In the genomic region with DNA sequence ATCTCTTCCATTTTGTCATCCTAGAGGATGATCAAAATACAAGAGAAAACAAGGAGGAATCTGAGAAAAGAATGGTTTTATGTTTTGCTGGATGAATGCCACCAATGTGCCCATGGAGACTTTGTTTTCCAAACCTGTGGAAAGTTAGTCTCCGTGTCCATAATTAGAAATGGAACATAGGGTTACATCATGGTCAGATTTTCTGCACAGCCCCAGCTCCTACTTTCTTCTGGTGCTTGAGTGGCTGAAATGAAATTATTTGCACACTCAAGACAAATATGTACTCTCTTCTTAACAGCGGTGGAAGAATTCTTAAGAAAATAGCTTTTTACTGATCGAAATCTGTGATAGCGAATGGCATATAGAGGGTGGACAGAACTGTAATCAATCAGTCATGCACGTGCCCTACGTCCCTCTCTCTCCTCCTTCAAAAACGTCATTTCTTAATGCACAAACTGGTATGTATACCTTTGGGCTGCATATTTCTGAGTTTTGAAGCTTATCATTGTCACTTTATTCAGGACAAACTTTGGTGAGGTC, we compare ENCODE assay signal across 15 cellular contexts.
"Had no signal": no experiment of that assay in that cellular context is flagged by ENCODE, and none has a peak within 500 bp of the region (broad histone marks: within the 10 kb centered on the region; RNA-seq: fewer than 3 reads in every experiment).

No MANE protein-coding gene starts in this region.

- H3K27me3 ChIP-seq: neutrophil, SJCRH30, testis had no signal

- DNase-seq: activated CD4-positive, alpha-beta T cell treated with anti-CD3 and anti-CD28 coated beads, Interleukin-2, amount 50 U/mL, for 4 hours; activated gamma-delta T cell; activated naive CD8-positive, alpha-beta T cell treated with anti-CD3 and anti-CD28 coated beads, Interleukin-2, amount 10 ng/mL, durations not matched to agents 7 days and 5 days; activated T-cell treated with anti-CD3 and anti-CD28 coated beads, Interleukin-2, amount 50 U/mL, for 24 hours; aorta; naive thymus-derived CD4-positive, alpha-beta T cell; stimulated activated CD4-positive, alpha-beta T cell treated with anti-CD3 and anti-CD28 coated beads, Interleukin-12 subunit alpha, Interleukin-12 subunit beta, amount 100 ng/mL, for 4 hours; stimulated activated naive CD4-positive, alpha-beta T cell treated with Interleukin-2 at 50 U/mL for 16 hours; SW 1271; testis had no signal

- H3K36me3 ChIP-seq: neutrophil, prostate gland, SJCRH30 had no signal

- ATAC-seq: activated CD4-positive, CD25-positive, alpha-beta regulatory T cell treated with anti-CD3 and anti-CD28 coated beads, Interleukin-2, amount 50 U/mL, for 24 hours; naive thymus-derived CD4-positive, alpha-beta T cell had no signal

- FAIRE-seq: islet of Langerhans had no signal

- H3K4me3 ChIP-seq: prostate gland, SJCRH30, testis had no signal

- H3K27ac ChIP-seq: neutrophil, prostate gland, SJCRH30, testis had no signal

- H3K4me1 ChIP-seq: prostate gland, SJCRH30, testis had no signal

- H3K9me3 ChIP-seq: neutrophil, prostate gland, SJCRH30, testis had no signal
